In the genomic region with DNA sequence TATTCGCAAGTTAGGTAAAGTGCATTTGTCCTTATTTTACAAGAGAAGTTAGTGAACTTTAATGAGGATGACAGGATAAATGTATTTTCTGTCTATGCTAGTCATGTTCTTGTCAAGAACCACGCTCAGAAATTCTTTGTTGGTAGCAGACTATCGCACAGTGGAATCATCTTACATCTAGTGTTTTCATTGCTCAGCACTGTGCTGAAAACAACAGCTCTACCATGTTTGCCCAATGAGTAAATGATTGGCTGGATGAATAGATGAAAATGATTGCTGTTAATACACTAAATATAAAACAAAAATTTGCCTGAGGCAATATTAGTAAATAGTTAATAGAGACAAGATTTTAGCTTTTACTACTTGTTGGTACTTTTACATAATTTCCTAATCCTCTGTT, we compare ENCODE assay signal across 5 cellular contexts.
"Had no signal": no experiment of that assay in that cellular context is flagged by ENCODE, and none has a peak within 500 bp of the region (broad histone marks: within the 10 kb centered on the region; RNA-seq: fewer than 3 reads in every experiment).

No MANE protein-coding gene starts in this region.

- H2AFZ ChIP-seq: GM23338 had no signal

- H3K4me3 ChIP-seq: GM23338, K562 had no signal

- H3K4me2 ChIP-seq: GM23338 had no signal

- DNase-seq: H9, HCEC 1CT, IMR-90 had no signal
